Comparison of ENCODE assay signal across 1 cellular context in genomic region chr2:112629823-112630222, GRCh38.
TF ChIP-seq lines count a peak whose summit lies in the region.

No MANE protein-coding gene starts in this region.

TF ChIP-seq in H1, 55 proteins besides CTCF, POLR2A, EP300 and RAD21:
- no peak for TF ChIP-seq BRCA1 (IDR thresholded peaks at IDR 0.05; ENCODE audit: low read depth, low read length)
- TF ChIP-seq BACH1 (IDR thresholded peaks at IDR 0.05; ENCODE audit: low read length) = no peak
- no peak for TF ChIP-seq EGR1 (IDR thresholded peaks at IDR 0.05; ENCODE audit: borderline replicate concordance, low read depth, low read length)
- TF ChIP-seq ASH2L (IDR thresholded peaks at IDR 0.05; ENCODE audit: low read length) = no peak
- TF ChIP-seq TAF1 (IDR thresholded peaks at IDR 0.05; ENCODE audit: low read depth, low read length) = no peak
- TF ChIP-seq CHD7 (IDR thresholded peaks at IDR 0.05; ENCODE audit: insufficient replicate concordance, low read length) = no peak
- no peak for TF ChIP-seq SP2 (IDR thresholded peaks at IDR 0.05; ENCODE audit: low read length)
- TF ChIP-seq ATF2 (IDR thresholded peaks at IDR 0.05; ENCODE audit: low read length) = no peak
- TF ChIP-seq TCF12 (IDR thresholded peaks at IDR 0.05; ENCODE audit: low read depth, low read length) = no peak
- TF ChIP-seq ZNF274 (IDR thresholded peaks at IDR 0.05; ENCODE audit: borderline replicate concordance, extremely low read depth, low read length) = no peak
- TF ChIP-seq YY1 (IDR thresholded peaks at IDR 0.05; ENCODE audit: low read depth, low read length) = no peak
- TF ChIP-seq POLR2AphosphoS5 (IDR thresholded peaks at IDR 0.05; ENCODE audit: low read depth, low read length) = no peak
- TF ChIP-seq CHD1 (IDR thresholded peaks at IDR 0.05; ENCODE audit: low read depth, low read length) = no peak
- no peak for TF ChIP-seq USF2 (IDR thresholded peaks at IDR 0.05; ENCODE audit: low read length)
- no peak for TF ChIP-seq SP1 (IDR thresholded peaks at IDR 0.05; ENCODE audit: low read depth, low read length)
- no peak for TF ChIP-seq PHF8 (conservative IDR thresholded peaks at IDR 0.05; ENCODE audit: low read depth, low read length)
- TF ChIP-seq RBBP5 (IDR thresholded peaks at IDR 0.05; ENCODE audit: borderline replicate concordance, low read depth, low read length) = no peak
- no peak for TF ChIP-seq SRF (IDR thresholded peaks at IDR 0.05; ENCODE audit: low read depth, low read length)
- TF ChIP-seq SIX5 (IDR thresholded peaks at IDR 0.05; ENCODE audit: low read depth, low read length) = no peak
TF ChIP-seq in H1: peak in this region for 0.
